In the genomic region with DNA sequence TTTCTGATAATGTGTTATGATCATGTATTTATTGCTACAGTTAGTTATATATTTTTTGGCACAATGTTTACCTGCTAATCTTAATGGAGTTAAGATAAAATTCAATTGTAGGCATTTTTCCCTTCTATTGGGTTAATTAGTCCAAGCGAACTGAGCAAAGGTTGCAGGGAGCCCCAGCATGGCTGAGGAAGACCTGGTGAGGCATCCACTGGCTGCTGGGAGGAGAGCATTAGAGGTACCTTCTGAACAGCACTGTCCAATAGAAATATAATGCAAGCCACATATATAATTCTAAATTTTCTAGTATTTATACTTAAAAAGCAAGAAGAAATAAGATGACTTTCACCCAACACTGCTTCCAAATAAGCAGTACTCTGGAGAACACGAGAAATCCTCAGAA, we compare ENCODE assay signal across 7 cellular contexts. TPM values are rescaled to one million over a fixed set of nuclear protein-coding genes. Genes with fewer than 3 reads are reported as not detected.
A peak's percentile ranks its signal among the peaks of the same experiment; 100 is the strongest.
DNase-seq lines count a peak whose midpoint lies in the region; ATAC-seq and TF ChIP-seq lines count a peak whose summit lies in the region.

No MANE protein-coding gene starts in this region.

- peak overlapping the region; percentile 79 for H3K9ac ChIP-seq in OCI-LY1 (ENCODE audit: low read length)

- H3K27ac ChIP-seq in OCI-LY1 (ENCODE audit: low read depth, low read length, poor library complexity, severe bottlenecking) (no peak overlapping the region), esophagus (ENCODE audit: low read depth in 2 of 2, low read length in 1 of 2) (peak overlapping the region in 1 of 2 donors; percentile 46)

- H3K4me1 ChIP-seq in OCI-LY1 (ENCODE audit: insufficient read depth, low read length, severe bottlenecking), result peaks cover 26% of the 10 kb centered on the region
- H3K4me1 ChIP-seq in esophagus (ENCODE audit: control insufficient read depth in 2 of 2, insufficient read depth in 2 of 2, low read length in 1 of 2), result no peaks in the 10 kb centered on the region

- H3K9me3 ChIP-seq in OCI-LY1 (ENCODE audit: low read length), result no peaks in the 10 kb centered on the region
- no peaks in the 10 kb centered on the region for H3K9me3 ChIP-seq in esophagus (ENCODE audit: control insufficient read depth in 2 of 2, insufficient read depth in 1 of 2, low read depth in 1 of 2, low read length in 1 of 2)

- H3K36me3 ChIP-seq in OCI-LY1 (ENCODE audit: insufficient read depth, low read length) (peaks cover 15% of the 10 kb centered on the region; the same call in 1 of the 2 replicates), esophagus (ENCODE audit: control insufficient read depth in 2 of 2, insufficient read depth in 2 of 2, low read length in 1 of 2) (no peaks in the 10 kb centered on the region)

- no peak for DNase-seq in retinal pigment epithelial cell (ENCODE audit: low read depth)
- DNase-seq in middle frontal gyrus (ENCODE audit: extremely low spot score, low spot score), result no peak
- no peak for DNase-seq in AG08396 (ENCODE audit: low spot score)
- no peak for DNase-seq in erythroblast (lab: John Stamatoyannopoulos, UW)

- H3K9me2 ChIP-seq in OCI-LY1 (ENCODE audit: low read depth, low read length), result no peaks in the 10 kb centered on the region

- peak overlapping the region; percentile 50; the same call in 1 of the 2 replicates for H2AFZ ChIP-seq in OCI-LY1 (ENCODE audit: low read length)

- 17 to 40% methylated on average over 2 of the region's 2 CpGs for WGBS in esophagus, 2 donors

- ATAC-seq in GM21390 (IDR thresholded peaks at IDR 0.05; ENCODE audit: unreplicated experiment), result peak; percentile 20

- no peaks in the 10 kb centered on the region for H4K20me1 ChIP-seq in OCI-LY1 (ENCODE audit: insufficient read depth, low read length)

- H3K79me2 ChIP-seq in OCI-LY1 (ENCODE audit: insufficient read depth, low read length), result peaks cover 7% of the 10 kb centered on the region; the same call in 1 of the 2 replicates

- H3K4me3 ChIP-seq in OCI-LY1 (ENCODE audit: low read depth, low read length, poor library complexity, severe bottlenecking), result peak overlapping the region; percentile 78
- peak overlapping the region; percentile 64 to 71 for H3K4me3 ChIP-seq in esophagus (ENCODE audit: low read depth in 1 of 2, low read length in 2 of 2)
- peak overlapping the region; percentile 92 for H3K4me3 ChIP-seq in retinal pigment epithelial cell (ENCODE audit: low read length)

- H3F3A ChIP-seq in OCI-LY1 (ENCODE audit: insufficient read depth, low read length), result no peaks in the 10 kb centered on the region

- H3K27me3 ChIP-seq in OCI-LY1 (ENCODE audit: insufficient read depth, low read length) (no peaks in the 10 kb centered on the region), esophagus (ENCODE audit: control insufficient read depth in 1 of 2, insufficient read depth in 2 of 2, low read length in 2 of 2) (peaks cover 0 to 4% of the 10 kb centered on the region in 2 donors)

- TF ChIP-seq CTCF in OCI-LY1 (IDR thresholded peaks at IDR 0.05; ENCODE audit: low read length), result no peak
- TF ChIP-seq CTCF in retinal pigment epithelial cell (conservative IDR thresholded peaks at IDR 0.05; ENCODE audit: low read depth, low read length), result no peak

- TF ChIP-seq POLR2A in erythroblast (IDR thresholded peaks at IDR 0.05; ENCODE audit: low read length), result no peak

- H3K4me2 ChIP-seq in OCI-LY1 (ENCODE audit: low read length), result peak overlapping the region; percentile 89

RNA-seq across cellular contexts. Expression of gene TMEM126A, which starts 0.7 kb away (rescaled TPM):
- polyA plus RNA-seq in esophagus, result 10 to 100 TPM; 33.3 to 45.6 TPM

RNA-seq across cellular contexts. Expression of gene CREBZF, which starts 17.9 kb away (rescaled TPM):
- polyA plus RNA-seq in esophagus, result 10 to 100 TPM; 15.5 to 19.0 TPM

RNA-seq across cellular contexts. Expression of gene TMEM126B, which starts 18.7 kb away (rescaled TPM):
- polyA plus RNA-seq in esophagus, result 10 to 100 TPM; 34.4 to 54.7 TPM

RNA-seq across cellular contexts. Expression of gene DLG2, which starts 19.9 kb away (rescaled TPM):
- 1 to 10 TPM; 2.6 to 6.7 TPM for polyA plus RNA-seq in esophagus

RNA-seq across cellular contexts. Expression of gene CCDC89, which starts 38.9 kb away (rescaled TPM):
- under 1 TPM; 0.08 to 0.14 TPM for polyA plus RNA-seq in esophagus
